ENCODE assay signal across 8 cellular contexts in genomic region chr16:70429888-70430666, GRCh38.
A peak's percentile ranks its signal among the peaks of the same experiment; 100 is the strongest.
DNase-seq lines count a peak whose midpoint lies in the region; TF ChIP-seq lines count a peak whose summit lies in the region.

No MANE protein-coding gene starts in this region.

- H3K4me2 ChIP-seq in KMS-11 = peak overlapping the region; percentile 90

- H3K9ac ChIP-seq in KMS-11 (peak overlapping the region; percentile 33; the same call in 1 of the 2 replicates), duodenal mucosa (ENCODE audit: low read depth in 1 of 2, low read length in 2 of 2) (peak overlapping the region; percentile 15 to 40)

- no peaks in the 10 kb centered on the region; the same call in 1 of the 2 replicates for H3K36me3 ChIP-seq in KMS-11 (ENCODE audit: insufficient read depth)
- no peaks in the 10 kb centered on the region for H3K36me3 ChIP-seq in duodenal mucosa (ENCODE audit: control insufficient read depth in 1 of 2, insufficient read depth in 2 of 2, low read length in 2 of 2)

- H3K4me3 ChIP-seq in KMS-11 (IDR thresholded peaks at IDR 0.05; ENCODE audit: insufficient read depth, low read depth, low read length) (no peak overlapping the region), duodenal mucosa (ENCODE audit: low read depth in 1 of 2, low read length in 2 of 2) (peak overlapping the region in 1 of 2 donors; percentile 16), skin epidermis (no peak overlapping the region)

- H2AFZ ChIP-seq in KMS-11 (ENCODE audit: low read depth) = no peak overlapping the region

- H3K4me1 ChIP-seq in KMS-11 (ENCODE audit: low read depth, poor library complexity, severe bottlenecking) (peaks cover 98% of the 10 kb centered on the region), duodenal mucosa (ENCODE audit: control insufficient read depth in 1 of 2, insufficient read depth in 2 of 2, low read length in 2 of 2) (peaks cover 68 to 72% of the 10 kb centered on the region in 2 donors)

- H3K79me2 ChIP-seq in KMS-11 (ENCODE audit: insufficient read depth, low read depth) = peaks cover 91% of the 10 kb centered on the region

- DNase-seq in NCI-H2171 treated with DMSO at 0.1 percent for 48 hours (lab: John Stamatoyannopoulos, UW) = peak; percentile 45
- no peak for DNase-seq in NCI-H2171 (lab: John Stamatoyannopoulos, UW)
- DNase-seq in activated gamma-delta T cell treated with Interleukin-2 at 50 U/mL for 16 hours = no peak
- DNase-seq in HuH-7 (ENCODE audit: low spot score) = no peak
- DNase-seq in RKO (ENCODE audit: low spot score) = no peak

- H3K9me3 ChIP-seq in duodenal mucosa (ENCODE audit: control insufficient read depth in 1 of 2, low read length in 2 of 2) = no peaks in the 10 kb centered on the region

- H3K27me3 ChIP-seq in KMS-11 (ENCODE audit: insufficient read depth, low read depth) = no peaks in the 10 kb centered on the region
- no peaks in the 10 kb centered on the region for H3K27me3 ChIP-seq in duodenal mucosa (ENCODE audit: control insufficient read depth in 1 of 2, insufficient read depth in 2 of 2, low read length in 2 of 2)

- H3K27ac ChIP-seq in KMS-11 (peak overlapping the region; percentile 98), duodenal mucosa (ENCODE audit: low read depth, low read length) (peak overlapping the region; percentile 39), skin epidermis (peak overlapping the region in 20 of 21 experiments; percentile 33 to 93 (median 78))

- no peak for TF ChIP-seq CTCF in KMS-11 (conservative IDR thresholded peaks at IDR 0.05; ENCODE audit: low read depth, low read length)

- H4K20me1 ChIP-seq in KMS-11 (ENCODE audit: insufficient read depth) = no peaks in the 10 kb centered on the region

Comparison
In these comparisons a context has a peak if more than half of its experiments do, and no peak if none do; other contexts are left out.
1. H3K27ac ChIP-seq: peak in every context shown above with its lines; median percentile 98 in KMS-11; 78 in skin epidermis; 39 in duodenal mucosa.